Comparison of ENCODE assay signal across 8 cellular contexts in genomic region chr17:57832711-57833596, GRCh38. TPM values are rescaled to one million over a fixed set of nuclear protein-coding genes. Genes with fewer than 3 reads are reported as not detected.
DNase-seq lines count a peak whose midpoint lies in the region; ATAC-seq and TF ChIP-seq lines count a peak whose summit lies in the region.

No MANE protein-coding gene starts in this region.

- DNase-seq in HFF-Myc (ENCODE audit: extremely low read depth, low read depth) (peak; percentile 47), NCI-H526 (lab: John Stamatoyannopoulos, UW) (peak; percentile 71 to 85), lower leg skin (ENCODE audit: low spot score in 2 of 2) (peak; percentile 59 to 89)
- DNase-seq in activated CD4-positive, alpha-beta T cell treated with anti-CD3 and anti-CD28 coated beads, Interleukin-2, amount 50 U/mL, for 4 hours = peak; percentile 63 to 65
- peak; percentile 75 for DNase-seq in stimulated activated CD4-positive, alpha-beta T cell treated with anti-CD3 and anti-CD28 coated beads, Interleukin-4, amount 100 ng/mL, for 24 hours

- H3K27ac ChIP-seq in C4-2B = no peak overlapping the region
- H3K27ac ChIP-seq in ectodermal cell (ENCODE audit: insufficient read depth, low read depth, low read length, poor library complexity, severe bottlenecking) = peak overlapping the region; percentile 53

- H3K27me3 ChIP-seq in ectodermal cell (ENCODE audit: control insufficient read depth, insufficient read depth, low read length, poor library complexity, severe bottlenecking) = no peaks in the 10 kb centered on the region

- H3K4me1 ChIP-seq in ectodermal cell (ENCODE audit: control insufficient read depth, insufficient read depth, low read length) = peaks cover 8% of the 10 kb centered on the region

- TF ChIP-seq POLR2A in lower leg skin (IDR thresholded peaks at IDR 0.05) = no peak

- no peak for ATAC-seq in HG03520 (IDR thresholded peaks at IDR 0.05; ENCODE audit: unreplicated experiment)

- peak; percentile 97 for TF ChIP-seq CTCF in C4-2B (conservative IDR thresholded peaks at IDR 0.05)
- TF ChIP-seq CTCF in HFF-Myc (IDR thresholded peaks at IDR 0.05; ENCODE audit: low read depth, low read length, missing control alignments) = peak; percentile 93
- TF ChIP-seq CTCF in lower leg skin (IDR thresholded peaks at IDR 0.05) = peak in 1 of 3 donors; percentile 31

- intact Hi-C loops in lower leg skin (cut with DNase I; ENCODE audit: low total_unique reads) = loop anchor here (5.0 kb wide), 1 partner anchor 161 kb away; no protein-coding TSS in a partner anchor

- WGBS in ectodermal cell, 2 experiments = 1% methylated on average over 20 to 21 of the region's 21 CpGs
- 7% methylated on average over 21 of the region's 21 CpGs for WGBS in lower leg skin, 2 donors

- no peak overlapping the region for H3K4me3 ChIP-seq in HFF-Myc (replicated peaks; ENCODE audit: low read depth, low read length)
- peak overlapping the region; percentile 2 for H3K4me3 ChIP-seq in ectodermal cell (ENCODE audit: insufficient read depth, low read depth, low read length)
- no peak overlapping the region for H3K4me3 ChIP-seq in lower leg skin (ENCODE audit: low read depth, poor library complexity, severe bottlenecking)

- H3K36me3 ChIP-seq in ectodermal cell (ENCODE audit: control insufficient read depth, insufficient read depth, low read length) = no peaks in the 10 kb centered on the region

- H3K9me3 ChIP-seq in ectodermal cell (ENCODE audit: control insufficient read depth, low read length) = no peaks in the 10 kb centered on the region

RNA-seq across cellular contexts. Expression of gene MRPS23, which starts 16.9 kb away (rescaled TPM):
- 40.3 TPM for polyA plus RNA-seq in ectodermal cell (2013, experiment 1 of 4)
- 42.0 TPM for polyA plus RNA-seq in ectodermal cell (2013, experiment 2 of 4)
- polyA plus RNA-seq in ectodermal cell (2013, experiment 3 of 4) = 31.9 TPM
- polyA plus RNA-seq in ectodermal cell (2013, experiment 4 of 4) = 38.3 TPM
- total RNA-seq in lower leg skin = 10 to 100 TPM; 12.2 to 17.8 (median 15.0) TPM
